Comparison of ENCODE assay signal across 16 cellular contexts in genomic region chr4:120692964-120693363, GRCh38.
DNase-seq lines count a peak whose midpoint lies in the region; ATAC-seq, FAIRE-seq and TF ChIP-seq lines count a peak whose summit lies in the region.
"Had no signal": no experiment of that assay in that cellular context is flagged by ENCODE, and none has a peak within 500 bp of the region (broad histone marks: within the 10 kb centered on the region; RNA-seq: fewer than 3 reads in every experiment).

No MANE protein-coding gene starts in this region.

- no peak for TF ChIP-seq EP300 in A549 (IDR thresholded peaks at IDR 0.05)

- no peaks in the 10 kb centered on the region for H3K9me3 Mint-ChIP-seq in activated T-helper 17 cell treated with anti-CD3 and anti-CD28 coated beads, Interleukin-2, amount 50 U/mL, for 72 hours
- H3K9me3 Mint-ChIP-seq: activated CD4-positive, alpha-beta memory T cell treated with anti-CD3 and anti-CD28 coated beads, Interleukin-2, amount 10 ng/mL, durations not matched to agents 7 days and 5 days; central memory CD8-positive, alpha-beta T cell; immature natural killer cell; stimulated activated naive B cell treated with anti-CD40 and anti-IgM and Interleukin-4, amounts not matched to agents 10 μg/mL and 1 μg/mL and 100 μg/mL, for 72 hours had no signal

- no peak overlapping the region for H3K4me3 Mint-ChIP-seq in activated T-helper 17 cell treated with anti-CD3 and anti-CD28 coated beads, Interleukin-2, amount 50 U/mL, for 72 hours
- H3K4me3 Mint-ChIP-seq: activated CD4-positive, alpha-beta memory T cell treated with anti-CD3 and anti-CD28 coated beads, Interleukin-2, amount 10 ng/mL, durations not matched to agents 7 days and 5 days; central memory CD8-positive, alpha-beta T cell; immature natural killer cell; stimulated activated naive B cell treated with anti-CD40 and anti-IgM and Interleukin-4, amounts not matched to agents 10 μg/mL and 1 μg/mL and 100 μg/mL, for 72 hours had no signal

- H3K27me3 ChIP-seq in WERI-Rb-1 (ENCODE audit: insufficient read depth, low read depth, severe bottlenecking), result no peaks in the 10 kb centered on the region
- H3K27me3 ChIP-seq: sigmoid colon had no signal

- intact Hi-C loops in head of caudate nucleus (cut with DNase I), result no loop called here

- H3K4me1 Mint-ChIP-seq in activated T-helper 17 cell treated with anti-CD3 and anti-CD28 coated beads, Interleukin-2, amount 50 U/mL, for 72 hours, result no peaks in the 10 kb centered on the region
- H3K4me1 Mint-ChIP-seq: activated CD4-positive, alpha-beta memory T cell treated with anti-CD3 and anti-CD28 coated beads, Interleukin-2, amount 10 ng/mL, durations not matched to agents 7 days and 5 days; central memory CD8-positive, alpha-beta T cell; immature natural killer cell; stimulated activated naive B cell treated with anti-CD40 and anti-IgM and Interleukin-4, amounts not matched to agents 10 μg/mL and 1 μg/mL and 100 μg/mL, for 72 hours had no signal

- POLR2A ChIA-PET in A549 (lab: Yijun Ruan, JAX), result no interaction called here

- DNase-seq in A549 (ENCODE audit: low read depth in 1 of 2, low spot score in 1 of 2) (peak; percentile 6 to 66), HCEC 1CT (peak; percentile 67), hepatic stellate cell (ENCODE audit: low spot score) (peak; percentile 13), head of caudate nucleus (no peak), WERI-Rb-1 (no peak)
- DNase-seq: activated CD4-positive, alpha-beta memory T cell treated with anti-CD3 and anti-CD28 coated beads, Interleukin-2, amount 10 ng/mL, durations not matched to agents 7 days and 5 days; immature natural killer cell; sigmoid colon; stimulated activated naive B cell treated with anti-CD40 and anti-IgM and Interleukin-4, amounts not matched to agents 10 μg/mL and 1 μg/mL and 100 μg/mL, for 72 hours had no signal

- peak overlapping the region in 1 of 2 experiments; percentile 55; a peak in 1 of 6 replicates for H3K27ac ChIP-seq in A549
- no peak overlapping the region for H3K27ac ChIP-seq in WERI-Rb-1
- H3K27ac ChIP-seq: C4-2B had no signal

- H3K4me1 ChIP-seq in A549, result peaks cover 39% of the 10 kb centered on the region

- peaks cover 19% of the 10 kb centered on the region for H3K27me3 Mint-ChIP-seq in activated T-helper 17 cell treated with anti-CD3 and anti-CD28 coated beads, Interleukin-2, amount 50 U/mL, for 72 hours
- H3K27me3 Mint-ChIP-seq: stimulated activated naive B cell treated with anti-CD40 and anti-IgM and Interleukin-4, amounts not matched to agents 10 μg/mL and 1 μg/mL and 100 μg/mL, for 72 hours had no signal

- no peak for TF ChIP-seq POLR2A in A549 (IDR thresholded peaks at IDR 0.05; ENCODE audit: low read length)

- no peak for FAIRE-seq in A549 (lab: Jason Lieb, UNC)
- FAIRE-seq: GM18507, K562 had no signal

- H3K4me3 ChIP-seq in A549, result no peak overlapping the region
- H3K4me3 ChIP-seq in WERI-Rb-1 (ENCODE audit: low read depth, low read length), result no peak overlapping the region
- H3K4me3 ChIP-seq: K562, sigmoid colon had no signal

- no peaks in the 10 kb centered on the region for H3K36me3 ChIP-seq in WERI-Rb-1
- H3K36me3 ChIP-seq: sigmoid colon had no signal

- ATAC-seq in A549 (peak; percentile 88 to 90), HG02678 (IDR thresholded peaks at IDR 0.05; ENCODE audit: unreplicated experiment) (no peak), HG03045 (IDR thresholded peaks at IDR 0.05; ENCODE audit: unreplicated experiment) (no peak)
- peak; percentile 18 for ATAC-seq in activated T-helper 17 cell treated with anti-CD3 and anti-CD28 coated beads, Interleukin-2, amount 50 U/mL, for 72 hours (replicated peaks)
- ATAC-seq: K562; stimulated activated naive B cell treated with anti-CD40 and anti-IgM and Interleukin-4, amounts not matched to agents 10 μg/mL and 1 μg/mL and 100 μg/mL, for 72 hours had no signal

- H3K27ac Mint-ChIP-seq in activated T-helper 17 cell treated with anti-CD3 and anti-CD28 coated beads, Interleukin-2, amount 50 U/mL, for 72 hours, result no peak overlapping the region
- H3K27ac Mint-ChIP-seq: activated CD4-positive, alpha-beta memory T cell treated with anti-CD3 and anti-CD28 coated beads, Interleukin-2, amount 10 ng/mL, durations not matched to agents 7 days and 5 days; immature natural killer cell; stimulated activated naive B cell treated with anti-CD40 and anti-IgM and Interleukin-4, amounts not matched to agents 10 μg/mL and 1 μg/mL and 100 μg/mL, for 72 hours had no signal

- WGBS in A549 (ENCODE audit: missing lambda C conversion rate), result 3% methylated on average over 2 of the region's 2 CpGs

- no peak for TF ChIP-seq RAD21 in A549 (conservative IDR thresholded peaks at IDR 0.05 in 1 of 2, IDR thresholded peaks at IDR 0.05 in 1 of 2)

- no peaks in the 10 kb centered on the region for H3K36me3 Mint-ChIP-seq in activated T-helper 17 cell treated with anti-CD3 and anti-CD28 coated beads, Interleukin-2, amount 50 U/mL, for 72 hours (ENCODE audit: low read depth)
- H3K36me3 Mint-ChIP-seq: immature natural killer cell; stimulated activated naive B cell treated with anti-CD40 and anti-IgM and Interleukin-4, amounts not matched to agents 10 μg/mL and 1 μg/mL and 100 μg/mL, for 72 hours had no signal

- H3K9me3 ChIP-seq in A549 (no peaks in the 10 kb centered on the region), WERI-Rb-1 (ENCODE audit: severe bottlenecking) (no peaks in the 10 kb centered on the region)
- H3K9me3 ChIP-seq: sigmoid colon had no signal

- CTCF ChIA-PET in A549 (lab: Yijun Ruan, JAX), result no interaction called here

- H3K4me2 ChIP-seq in A549, result peak overlapping the region; percentile 61

- TF ChIP-seq CTCF in A549 (IDR thresholded peaks at IDR 0.05), result no peak
- TF ChIP-seq CTCF in WERI-Rb-1 (IDR thresholded peaks at IDR 0.05; ENCODE audit: low read depth, low read length), result no peak

TF ChIP-seq in A549, 52 proteins besides CTCF, POLR2A, EP300 and RAD21 (continues in another document):
- TF ChIP-seq ATOH8 (CRISPR knock-in tag; IDR thresholded peaks at IDR 0.05; ENCODE audit: low read depth) (no peak), EHF (CRISPR knock-in tag; IDR thresholded peaks at IDR 0.05) (no peak), RARB (CRISPR knock-in tag; IDR thresholded peaks at IDR 0.05) (no peak), CEBPB (IDR thresholded peaks at IDR 0.05) (peak in 1 of 2 experiments; percentile 62; a peak in 1 of 4 replicates), NFE2L2 (conservative IDR thresholded peaks at IDR 0.05; ENCODE audit: low read length) (no peak), MAX (IDR thresholded peaks at IDR 0.05) (no peak), HOXA7 (CRISPR knock-in tag; IDR thresholded peaks at IDR 0.05) (no peak), EHMT2 (IDR thresholded peaks at IDR 0.05; ENCODE audit: low read depth) (no peak), ZNF302 (CRISPR knock-in tag; IDR thresholded peaks at IDR 0.05) (no peak), ZC3H11A (IDR thresholded peaks at IDR 0.05) (no peak), RFX5 (IDR thresholded peaks at IDR 0.05) (no peak), BHLHE40 (IDR thresholded peaks at IDR 0.05; ENCODE audit: low read depth, low read length) (no peak), HMGXB4 (CRISPR knock-in tag; IDR thresholded peaks at IDR 0.05; ENCODE audit: borderline replicate concordance) (no peak), CHD4 (IDR thresholded peaks at IDR 0.05; ENCODE audit: borderline replicate concordance) (no peak), JUN (IDR thresholded peaks at IDR 0.05) (no peak), JUNB (IDR thresholded peaks at IDR 0.05) (0 out of 2 replicates have a peak, but pooled peaks have one; percentile 41)
- TF ChIP-seq, protein P1, sequence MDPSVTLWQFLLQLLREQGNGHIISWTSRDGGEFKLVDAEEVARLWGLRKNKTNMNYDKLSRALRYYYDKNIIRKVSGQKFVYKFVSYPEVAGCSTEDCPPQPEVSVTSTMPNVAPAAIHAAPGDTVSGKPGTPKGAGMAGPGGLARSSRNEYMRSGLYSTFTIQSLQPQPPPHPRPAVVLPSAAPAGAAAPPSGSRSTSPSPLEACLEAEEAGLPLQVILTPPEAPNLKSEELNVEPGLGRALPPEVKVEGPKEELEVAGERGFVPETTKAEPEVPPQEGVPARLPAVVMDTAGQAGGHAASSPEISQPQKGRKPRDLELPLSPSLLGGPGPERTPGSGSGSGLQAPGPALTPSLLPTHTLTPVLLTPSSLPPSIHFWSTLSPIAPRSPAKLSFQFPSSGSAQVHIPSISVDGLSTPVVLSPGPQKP (IDR thresholded peaks at IDR 0.05; ENCODE audit: low read depth, low read length), result no peak
- TF ChIP-seq, protein P2, sequence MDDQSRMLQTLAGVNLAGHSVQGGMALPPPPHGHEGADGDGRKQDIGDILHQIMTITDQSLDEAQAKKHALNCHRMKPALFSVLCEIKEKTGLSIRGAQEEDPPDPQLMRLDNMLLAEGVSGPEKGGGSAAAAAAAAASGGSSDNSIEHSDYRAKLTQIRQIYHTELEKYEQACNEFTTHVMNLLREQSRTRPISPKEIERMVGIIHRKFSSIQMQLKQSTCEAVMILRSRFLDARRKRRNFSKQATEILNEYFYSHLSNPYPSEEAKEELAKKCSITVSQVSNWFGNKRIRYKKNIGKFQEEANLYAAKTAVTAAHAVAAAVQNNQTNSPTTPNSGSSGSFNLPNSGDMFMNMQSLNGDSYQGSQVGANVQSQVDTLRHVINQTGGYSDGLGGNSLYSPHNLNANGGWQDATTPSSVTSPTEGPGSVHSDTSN (IDR thresholded peaks at IDR 0.05), result no peak

Comparison
In these comparisons a context has a peak if more than half of its experiments do, and no peak if none do; other contexts are left out.
1. ATAC-seq: peak in A549 (2 of 2) and activated T-helper 17 cell treated with anti-CD3 and anti-CD28 coated beads, Interleukin-2, amount 50 U/mL, for 72 hours (single experiment); none in HG02678 (single experiment) and HG03045 (single experiment).
2. DNase-seq: peak in A549 (2 of 2), HCEC 1CT (single experiment) and hepatic stellate cell (single experiment); none in head of caudate nucleus (0 of 42) and WERI-Rb-1 (single experiment).